ENCODE assay signal across 8 cellular contexts in the genomic region with DNA sequence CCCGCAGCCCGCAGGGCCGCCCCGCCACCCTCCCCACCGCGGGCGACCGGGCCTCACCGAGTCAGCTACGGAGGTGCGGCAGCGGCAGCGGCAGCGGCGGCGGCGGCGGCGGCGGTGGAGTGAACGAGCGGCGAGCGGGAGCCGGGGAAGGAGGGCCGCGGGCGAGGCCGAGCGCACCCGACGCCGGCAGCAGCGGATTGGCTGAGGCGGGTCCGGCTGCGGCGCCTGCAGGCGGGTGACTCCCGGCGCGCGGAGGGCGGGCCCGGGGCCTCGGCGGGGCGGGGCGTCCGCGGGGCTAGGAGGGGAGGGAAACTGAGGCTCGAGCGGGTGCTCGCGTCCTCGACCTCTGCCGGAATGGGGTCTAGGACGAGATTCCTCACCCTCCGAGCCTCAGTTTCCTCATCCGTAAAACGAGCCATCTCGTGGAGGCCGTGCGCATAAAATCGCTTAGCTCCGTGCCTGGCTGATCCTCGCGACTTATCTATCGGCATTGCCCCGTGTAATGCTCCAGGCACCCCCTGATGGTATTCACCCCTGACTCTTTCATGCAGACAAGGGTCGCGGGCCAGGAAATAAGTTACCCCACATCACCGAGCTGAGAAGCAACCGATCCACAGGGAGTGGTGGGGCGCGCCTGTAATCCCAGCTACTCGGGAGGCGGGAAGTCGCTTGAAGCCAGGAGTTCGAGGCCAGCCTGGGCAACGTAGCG. TPM values are rescaled to one million over a fixed set of nuclear protein-coding genes. Genes with fewer than 3 reads are reported as not detected.
DNase-seq lines count a peak whose midpoint lies in the region; ATAC-seq, FAIRE-seq and TF ChIP-seq lines count a peak whose summit lies in the region.

A gene (minus strand): TSS at position 199 of the 709 bp plus-strand sequence. CDS start 26,442 bp downstream, outside the sequence.

- H3K4me3 ChIP-seq in GM12864 (ENCODE audit: low read depth, low read length) (peak within 1 kb of the TSS; percentile 56), HUES48 (ENCODE audit: low read depth, low read length) (peak within 1 kb of the TSS; percentile 68), RWPE2 (ENCODE audit: severe bottlenecking) (peak within 1 kb of the TSS; percentile 54), neuron (ENCODE audit: low read length) (peak within 1 kb of the TSS; percentile 61), tibial artery (peak within 1 kb of the TSS; percentile 90 to 95)

- CTCF ChIA-PET in activated naive CD4-positive, alpha-beta T cell treated with anti-CD3 and anti-CD28 coated beads for 36 hours (lab: Charles Lee), result interaction anchor here (1.7 kb wide), 1 partner anchor 16 kb away, joined by 6 read pairs; no protein-coding TSS in a partner anchor

- no peak for FAIRE-seq in frontal cortex (lab: Jason Lieb, UNC)

- no peaks in the 10 kb centered on the region for H3K27me3 Mint-ChIP-seq in activated naive CD4-positive, alpha-beta T cell treated with anti-CD3 and anti-CD28 coated beads for 36 hours (ENCODE audit: low read depth)

- intact Hi-C loops in activated naive CD4-positive, alpha-beta T cell treated with anti-CD3 and anti-CD28 coated beads for 36 hours (cut with micrococcal nuclease), result loop anchor here (2.0 kb wide), 1 partner anchor 61 kb away; a partner anchor contains a TSS
- intact Hi-C loops in tibial artery (cut with DNase I; ENCODE audit: low total_unique reads), result loop anchor here (5.0 to 10.0 kb wide), 2 partner anchors 50 to 803 kb away; a partner anchor contains a TSS

- no peak for TF ChIP-seq CTCF in GM12864 (IDR thresholded peaks at IDR 0.05; ENCODE audit: low read depth, low read length, missing control alignments)
- no peak for TF ChIP-seq CTCF in RWPE2 (IDR thresholded peaks at IDR 0.05; ENCODE audit: poor library complexity, severe bottlenecking)
- TF ChIP-seq CTCF in tibial artery (IDR thresholded peaks at IDR 0.05), result no peak

- no peaks in the 10 kb centered on the region for H3K36me3 Mint-ChIP-seq in activated naive CD4-positive, alpha-beta T cell treated with anti-CD3 and anti-CD28 coated beads for 36 hours (ENCODE audit: low read depth)

- H3K4me1 ChIP-seq in HUES48 (ENCODE audit: control insufficient read depth, insufficient read depth, low read length), result peaks cover 34% of the 10 kb centered on the region
- peaks cover 12% of the 10 kb centered on the region for H3K4me1 ChIP-seq in RWPE2 (ENCODE audit: insufficient read depth, poor library complexity, severe bottlenecking)
- H3K4me1 ChIP-seq in neuron (ENCODE audit: insufficient read depth, low read length), result peaks cover 27% of the 10 kb centered on the region
- H3K4me1 ChIP-seq in tibial artery, result peaks cover 0 to 70% (median 47%) of the 10 kb centered on the region in 4 donors

- no peak within 1 kb of the TSS for H2AFZ ChIP-seq in neuron (ENCODE audit: low read depth, low read length)

- H3K27ac Mint-ChIP-seq in activated naive CD4-positive, alpha-beta T cell treated with anti-CD3 and anti-CD28 coated beads for 36 hours, result peak within 1 kb of the TSS; percentile 30

- no peak within 1 kb of the TSS for H3K9ac ChIP-seq in HUES48 (ENCODE audit: low read depth, low read length)

- H3K36me3 ChIP-seq in HUES48 (ENCODE audit: control insufficient read depth, insufficient read depth, low read length) (no peaks in the 10 kb centered on the region), RWPE2 (ENCODE audit: low read depth) (0 out of 2 replicates have a peak, but pooled peaks cover 2% of the 10 kb centered on the region), neuron (ENCODE audit: insufficient read depth, low read length) (no peaks in the 10 kb centered on the region), tibial artery (no peaks in the 10 kb centered on the region)

- H3K27ac ChIP-seq in HUES48 (ENCODE audit: low read depth, low read length) (peak within 1 kb of the TSS; percentile 90), RWPE2 (ENCODE audit: poor library complexity, severe bottlenecking) (peak within 1 kb of the TSS; percentile 82), tibial artery (peak within 1 kb of the TSS; percentile 92 to 95)

- H3K9me3 Mint-ChIP-seq in activated naive CD4-positive, alpha-beta T cell treated with anti-CD3 and anti-CD28 coated beads for 36 hours, result no peaks in the 10 kb centered on the region

- peak within 1 kb of the TSS; percentile 88 for H3K4me3 Mint-ChIP-seq in activated naive CD4-positive, alpha-beta T cell treated with anti-CD3 and anti-CD28 coated beads for 36 hours

- H3K9me3 ChIP-seq in HUES48 (ENCODE audit: control insufficient read depth, insufficient read depth, low read length) (no peaks in the 10 kb centered on the region), RWPE2 (ENCODE audit: severe bottlenecking) (no peaks in the 10 kb centered on the region), neuron (ENCODE audit: low read length) (no peaks in the 10 kb centered on the region), tibial artery (no peaks in the 10 kb centered on the region)

- DNase-seq in GM12864 (ENCODE audit: low read depth) (no peak), RWPE2 (ENCODE audit: low spot score) (peak; percentile 73), frontal cortex (ENCODE audit: low spot score in 2 of 2) (peak; percentile 78 to 83), tibial artery (peak; percentile 64 to 88)
- DNase-seq in activated naive CD4-positive, alpha-beta T cell treated with anti-CD3 and anti-CD28 coated beads for 36 hours, result peak; percentile 74

- ATAC-seq in RWPE2 (ENCODE audit: low read depth) (peak; percentile 70), HG03025 (IDR thresholded peaks at IDR 0.05; ENCODE audit: low FRiP score, unreplicated experiment) (no peak)

- peaks cover 56% of the 10 kb centered on the region for H3K27me3 ChIP-seq in HUES48 (ENCODE audit: control insufficient read depth, insufficient read depth, low read length)
- H3K27me3 ChIP-seq in RWPE2 (ENCODE audit: insufficient read depth, poor library complexity, severe bottlenecking), result no peaks in the 10 kb centered on the region
- H3K27me3 ChIP-seq in neuron (ENCODE audit: insufficient read depth, low read length), result peaks cover 48% of the 10 kb centered on the region
- no peaks in the 10 kb centered on the region for H3K27me3 ChIP-seq in tibial artery

- peaks cover 41% of the 10 kb centered on the region for H3K4me1 Mint-ChIP-seq in activated naive CD4-positive, alpha-beta T cell treated with anti-CD3 and anti-CD28 coated beads for 36 hours (ENCODE audit: low read depth)

RNA-seq across cellular contexts. Expression of the gene that starts here (rescaled TPM):
- 10 to 100 TPM; 15.3 to 16.1 TPM for total RNA-seq in activated naive CD4-positive, alpha-beta T cell treated with anti-CD3 and anti-CD28 coated beads for 36 hours
- total RNA-seq in frontal cortex, result 4.5 TPM
